17 cellular contexts compared by ENCODE assay signal in genomic region chr9:121863931-121864330, GRCh38.
"Had no signal": no experiment of that assay in that cellular context is flagged by ENCODE, and none has a peak within 500 bp of the region (broad histone marks: within the 10 kb centered on the region; RNA-seq: fewer than 3 reads in every experiment).

No MANE protein-coding gene starts in this region.

- DNase-seq: activated CD4-positive, alpha-beta T cell treated with anti-CD3 and anti-CD28 coated beads, Interleukin-2, amount 50 U/mL, for 48 hours; activated naive CD4-positive, alpha-beta T cell treated with anti-CD3 and anti-CD28 coated beads, Interleukin-2, amount 10 ng/mL, durations not matched to agents 7 days and 5 days; hypothalamus; mesendoderm; nucleus accumbens; right cardiac atrium; small intestine; T-helper 17 cell; trophoblast cell; WERI-Rb-1 had no signal

- H3K4me3 ChIP-seq: cardiac muscle cell, coronary artery, esophagus muscularis mucosa, prostate gland, suprapubic skin had no signal

- H3K36me3 ChIP-seq: cardiac muscle cell, prostate gland, suprapubic skin, WERI-Rb-1 had no signal

- H3K27me3 ChIP-seq: cardiac muscle cell, esophagus muscularis mucosa, suprapubic skin had no signal

- H3K9me3 ChIP-seq: esophagus muscularis mucosa, prostate gland, suprapubic skin had no signal

- H3K27ac ChIP-seq: cardiac muscle cell, coronary artery, esophagus muscularis mucosa, prostate gland, suprapubic skin, WERI-Rb-1 had no signal

- ATAC-seq: activated T-helper 17 cell treated with anti-CD3 and anti-CD28 coated beads, Interleukin-2, amount 50 U/mL, for 72 hours; natural killer cell treated with Interleukin-12 subunit alpha and Interleukin-12 subunit beta and Interleukin-15 and Interleukin-18, amount 100 ng/mL, for 72 hours; right cardiac atrium; T-helper 17 cell had no signal

- H3K4me1 ChIP-seq: prostate gland, suprapubic skin had no signal
